In genomic region chr7:157459966-157460365, GRCh38 we compare ENCODE assay signal across 23 cellular contexts.
"Had no signal": no experiment of that assay in that cellular context is flagged by ENCODE, and none has a peak within 500 bp of the region (broad histone marks: within the 10 kb centered on the region; RNA-seq: fewer than 3 reads in every experiment).

No MANE protein-coding gene starts in this region.

- ATAC-seq: PC-3, T-cell had no signal

- H3K36me3 Mint-ChIP-seq: activated naive CD8-positive, alpha-beta T cell; T-cell had no signal

- H3K4me3 Mint-ChIP-seq: activated B cell treated with CpG ODN at 0.5 μM for 24 hours; activated naive CD4-positive, alpha-beta T cell treated with anti-CD3 and anti-CD28 coated beads for 36 hours; activated naive CD8-positive, alpha-beta T cell; activated T-cell treated with anti-CD3 and anti-CD28 coated beads, Interleukin-2, amount 50 U/mL, for 24 hours; activated T-helper 1 cell treated with anti-CD3 and anti-CD28 coated beads, Interleukin-12 subunit alpha, Interleukin-12 subunit beta, Interleukin-2, Interleukin-4 antibody, amounts not matched to agents 30 ng/mL and 10 ng/mL and 1 ng/mL, durations not matched to agents 14 hours and 24 hours and 36 hours; T-cell had no signal

- H3K4me3 ChIP-seq: SK-N-MC had no signal

- H3K27ac Mint-ChIP-seq: activated B cell treated with CpG ODN at 0.5 μM for 24 hours; activated naive CD4-positive, alpha-beta T cell treated with anti-CD3 and anti-CD28 coated beads for 36 hours; activated naive CD8-positive, alpha-beta T cell; activated T-cell treated with anti-CD3 and anti-CD28 coated beads, Interleukin-2, amount 50 U/mL, for 24 hours; activated T-helper 1 cell treated with anti-CD3 and anti-CD28 coated beads, Interleukin-12 subunit alpha, Interleukin-12 subunit beta, Interleukin-2, Interleukin-4 antibody, amounts not matched to agents 30 ng/mL and 10 ng/mL and 1 ng/mL, durations not matched to agents 14 hours and 24 hours and 36 hours; T-cell had no signal

- H3K27ac ChIP-seq: SK-N-MC had no signal

- DNase-seq: activated B cell treated with CpG ODN at 0.5 μM for 24 hours; activated CD4-positive, alpha-beta T cell treated with anti-CD3 and anti-CD28 coated beads for 1 hour; activated CD4-positive, alpha-beta T cell treated with anti-CD3 and anti-CD28 coated beads, Interleukin-2, amount 50 U/mL, for 1 hour; activated gamma-delta T cell; activated naive CD4-positive, alpha-beta T cell treated with anti-CD3 and anti-CD28 coated beads for 36 hours; activated T-cell treated with anti-CD3 and anti-CD28 coated beads, Interleukin-2, amount 50 U/mL, for 24 hours; amygdala; IMR-90; Kasumi-1; KBM-7; NCI-H1105 treated with DMSO at 0.1 percent for 48 hours; NCI-H1436 treated with DMSO at 0.1 percent for 48 hours; NCI-H187 treated with DMSO at 0.1 percent for 48 hours; NCI-H2081 treated with DMSO at 0.1 percent for 48 hours; NCI-H446; NCI-H524; PC-3; T-helper 2 cell; T1000 had no signal

- H3K27me3 Mint-ChIP-seq: activated naive CD8-positive, alpha-beta T cell; activated T-cell treated with anti-CD3 and anti-CD28 coated beads, Interleukin-2, amount 50 U/mL, for 24 hours had no signal

- H3K4me1 Mint-ChIP-seq: activated B cell treated with CpG ODN at 0.5 μM for 24 hours had no signal

- H3K9me3 Mint-ChIP-seq: activated B cell treated with CpG ODN at 0.5 μM for 24 hours; activated naive CD4-positive, alpha-beta T cell treated with anti-CD3 and anti-CD28 coated beads for 36 hours; activated T-cell treated with anti-CD3 and anti-CD28 coated beads, Interleukin-2, amount 50 U/mL, for 24 hours; T-cell had no signal
